ENCODE assay signal across 28 cellular contexts in genomic region chr20:15512916-15513315, GRCh38.
"Had no signal": no experiment of that assay in that cellular context is flagged by ENCODE, and none has a peak within 500 bp of the region (broad histone marks: within the 10 kb centered on the region; RNA-seq: fewer than 3 reads in every experiment).

No MANE protein-coding gene starts in this region.

- H3K36me3 ChIP-seq: adrenal gland, esophagus squamous epithelium, WERI-Rb-1 had no signal

- H3K27me3 Mint-ChIP-seq: activated B cell treated with CpG ODN at 0.5 μM for 24 hours; activated CD4-positive, alpha-beta memory T cell treated with anti-CD3 and anti-CD28 coated beads for 36 hours; activated CD8-positive, alpha-beta memory T cell treated with anti-CD3 and anti-CD28 coated beads, Interleukin-2, amount 10 ng/mL, durations not matched to agents 7 days and 5 days; activated naive CD4-positive, alpha-beta T cell treated with anti-CD3 and anti-CD28 coated beads, Interleukin-2, amount 50 U/mL, for 24 hours; activated naive CD8-positive, alpha-beta T cell treated with anti-CD3 and anti-CD28 coated beads for 36 hours; activated naive CD8-positive, alpha-beta T cell treated with anti-CD3 and anti-CD28 coated beads, Interleukin-2, amount 50 U/mL, for 24 hours had no signal

- H3K27ac Mint-ChIP-seq: activated B cell treated with CpG ODN at 0.5 μM for 24 hours; activated CD4-positive, alpha-beta memory T cell treated with anti-CD3 and anti-CD28 coated beads for 36 hours; activated CD8-positive, alpha-beta memory T cell treated with anti-CD3 and anti-CD28 coated beads, Interleukin-2, amount 10 ng/mL, durations not matched to agents 7 days and 5 days; activated CD8-positive, alpha-beta T cell treated with anti-CD3 and anti-CD28 coated beads, Interleukin-2, amount 10 ng/mL, durations not matched to agents 7 days and 5 days; activated naive CD4-positive, alpha-beta T cell treated with anti-CD3 and anti-CD28 coated beads for 36 hours; activated naive CD4-positive, alpha-beta T cell treated with anti-CD3 and anti-CD28 coated beads, Interleukin-2, amount 50 U/mL, for 24 hours; activated naive CD8-positive, alpha-beta T cell treated with anti-CD3 and anti-CD28 coated beads for 36 hours; activated naive CD8-positive, alpha-beta T cell treated with anti-CD3 and anti-CD28 coated beads, Interleukin-2, amount 50 U/mL, for 24 hours; activated T-helper 1 cell treated with anti-CD3 and anti-CD28 coated beads, Interleukin-12 subunit alpha, Interleukin-12 subunit beta, Interleukin-2, Interleukin-4 antibody, amounts not matched to agents 30 ng/mL and 10 ng/mL and 1 ng/mL, durations not matched to agents 14 hours and 24 hours and 36 hours; activated T-helper 2 cell treated with anti-CD3 and anti-CD28 coated beads, Interferon-gamma antibody, Interleukin-2, Interleukin-4, amounts not matched to agents 10 μg/mL and 5 μg/mL and 100 μg/mL, durations not matched to agents 14 hours and 24 hours and 36 hours had no signal

- H3K4me3 ChIP-seq: adrenal gland, body of pancreas, esophagus squamous epithelium had no signal

- DNase-seq: activated B cell treated with CpG ODN at 0.5 μM for 24 hours; activated CD4-positive, alpha-beta memory T cell treated with anti-CD3 and anti-CD28 coated beads for 36 hours; activated CD4-positive, alpha-beta T cell treated with anti-CD3 and anti-CD28 coated beads for 48 hours; activated CD8-positive, alpha-beta memory T cell treated with anti-CD3 and anti-CD28 coated beads, Interleukin-2, amount 10 ng/mL, durations not matched to agents 7 days and 5 days; activated CD8-positive, alpha-beta memory T cell treated with anti-CD3 and anti-CD28 coated beads, Interleukin-2, amount 50 U/mL, for 4 hours; activated CD8-positive, alpha-beta T cell treated with anti-CD3 and anti-CD28 coated beads, Interleukin-2, amount 10 ng/mL, durations not matched to agents 7 days and 5 days; activated effector memory CD4-positive, alpha-beta T cell treated with anti-CD3 and anti-CD28 coated beads, Interleukin-2, amount 50 U/mL, for 16 hours; activated naive CD4-positive, alpha-beta T cell treated with anti-CD3 and anti-CD28 coated beads for 36 hours; activated naive CD8-positive, alpha-beta T cell treated with anti-CD3 and anti-CD28 coated beads for 36 hours; activated naive CD8-positive, alpha-beta T cell treated with anti-CD3 and anti-CD28 coated beads, Interleukin-2, amount 50 U/mL, for 24 hours; activated T-cell treated with anti-CD3 and anti-CD28 coated beads, Interleukin-2, amount 50 U/mL, for 1 hour; activated T-cell treated with anti-CD3 and anti-CD28 coated beads, Interleukin-2, amount 50 U/mL, for 48 hours; adrenal gland; amygdala; aorta; body of pancreas; caudate nucleus; cortex of kidney; dermis blood vessel endothelial cell; effector CD4-positive, alpha-beta T cell; esophagus squamous epithelium; head of caudate nucleus; T-helper 2 cell; WERI-Rb-1 had no signal

- H3K9me3 Mint-ChIP-seq: activated B cell treated with CpG ODN at 0.5 μM for 24 hours; activated naive CD4-positive, alpha-beta T cell treated with anti-CD3 and anti-CD28 coated beads for 36 hours; activated naive CD8-positive, alpha-beta T cell treated with anti-CD3 and anti-CD28 coated beads for 36 hours had no signal

- H3K4me3 Mint-ChIP-seq: activated B cell treated with CpG ODN at 0.5 μM for 24 hours; activated CD4-positive, alpha-beta memory T cell treated with anti-CD3 and anti-CD28 coated beads for 36 hours; activated CD8-positive, alpha-beta memory T cell treated with anti-CD3 and anti-CD28 coated beads, Interleukin-2, amount 10 ng/mL, durations not matched to agents 7 days and 5 days; activated CD8-positive, alpha-beta T cell treated with anti-CD3 and anti-CD28 coated beads, Interleukin-2, amount 10 ng/mL, durations not matched to agents 7 days and 5 days; activated naive CD4-positive, alpha-beta T cell treated with anti-CD3 and anti-CD28 coated beads for 36 hours; activated naive CD4-positive, alpha-beta T cell treated with anti-CD3 and anti-CD28 coated beads, Interleukin-2, amount 50 U/mL, for 24 hours; activated naive CD8-positive, alpha-beta T cell treated with anti-CD3 and anti-CD28 coated beads for 36 hours; activated naive CD8-positive, alpha-beta T cell treated with anti-CD3 and anti-CD28 coated beads, Interleukin-2, amount 50 U/mL, for 24 hours; activated T-helper 1 cell treated with anti-CD3 and anti-CD28 coated beads, Interleukin-12 subunit alpha, Interleukin-12 subunit beta, Interleukin-2, Interleukin-4 antibody, amounts not matched to agents 30 ng/mL and 10 ng/mL and 1 ng/mL, durations not matched to agents 14 hours and 24 hours and 36 hours had no signal

- H3K4me1 Mint-ChIP-seq: activated CD8-positive, alpha-beta memory T cell treated with anti-CD3 and anti-CD28 coated beads, Interleukin-2, amount 10 ng/mL, durations not matched to agents 7 days and 5 days; activated naive CD4-positive, alpha-beta T cell treated with anti-CD3 and anti-CD28 coated beads, Interleukin-2, amount 50 U/mL, for 24 hours; activated naive CD8-positive, alpha-beta T cell treated with anti-CD3 and anti-CD28 coated beads for 36 hours; activated naive CD8-positive, alpha-beta T cell treated with anti-CD3 and anti-CD28 coated beads, Interleukin-2, amount 50 U/mL, for 24 hours had no signal

- H3K27me3 ChIP-seq: adrenal gland, body of pancreas, esophagus squamous epithelium had no signal

- H3K27ac ChIP-seq: adrenal gland, body of pancreas, epithelial cell of prostate, esophagus squamous epithelium, WERI-Rb-1 had no signal

- H3K36me3 Mint-ChIP-seq: activated CD4-positive, alpha-beta memory T cell treated with anti-CD3 and anti-CD28 coated beads for 36 hours; activated CD8-positive, alpha-beta memory T cell treated with anti-CD3 and anti-CD28 coated beads, Interleukin-2, amount 10 ng/mL, durations not matched to agents 7 days and 5 days; activated naive CD4-positive, alpha-beta T cell treated with anti-CD3 and anti-CD28 coated beads, Interleukin-2, amount 50 U/mL, for 24 hours; activated naive CD8-positive, alpha-beta T cell treated with anti-CD3 and anti-CD28 coated beads for 36 hours had no signal

- H3K9me3 ChIP-seq: adrenal gland, body of pancreas, esophagus squamous epithelium had no signal

- H3K4me1 ChIP-seq: adrenal gland, body of pancreas, esophagus squamous epithelium had no signal
